14 cellular contexts compared by ENCODE assay signal in the genomic region with DNA sequence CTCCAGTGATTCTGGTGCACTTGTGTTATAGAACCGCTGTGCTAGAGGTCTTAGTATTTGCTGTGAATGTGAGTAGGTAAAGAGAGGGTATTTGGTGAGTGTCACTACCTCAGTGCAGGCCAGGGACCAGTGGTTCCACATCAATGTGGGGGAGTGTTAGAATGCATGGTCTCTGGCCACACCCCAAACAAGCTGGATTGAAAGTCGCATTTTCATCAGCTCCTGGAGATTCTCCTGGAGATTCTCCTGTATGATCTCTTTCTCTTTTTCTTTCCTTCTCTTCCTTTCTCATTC. TPM values are rescaled to one million over a fixed set of nuclear protein-coding genes. Genes with fewer than 3 reads are reported as not detected.
DNase-seq lines count a peak whose midpoint lies in the region; ATAC-seq, FAIRE-seq and TF ChIP-seq lines count a peak whose summit lies in the region.
"Had no signal": no experiment of that assay in that cellular context is flagged by ENCODE, and none has a peak within 500 bp of the region (broad histone marks: within the 10 kb centered on the region; RNA-seq: fewer than 3 reads in every experiment).

No MANE protein-coding gene starts in this region.

- no peaks in the 10 kb centered on the region for H4K20me1 ChIP-seq in Loucy (ENCODE audit: insufficient read depth, low read length, poor library complexity, severe bottlenecking)
- H4K20me1 ChIP-seq in HepG2 (ENCODE audit: insufficient read depth, low read length): no peaks in the 10 kb centered on the region

- H3K9ac ChIP-seq in Loucy (ENCODE audit: low read depth, low read length, poor library complexity, severe bottlenecking) (no peak overlapping the region), HepG2 (ENCODE audit: insufficient read depth, low read depth, low read length) (no peak overlapping the region)

- H3K4me1 ChIP-seq in Loucy (ENCODE audit: insufficient read depth, low read length, poor library complexity, severe bottlenecking) (peaks cover 4% of the 10 kb centered on the region), HepG2 (ENCODE audit: insufficient read depth, low read length) (peaks cover 45% of the 10 kb centered on the region)

- H3K27me3 Mint-ChIP-seq in activated T-helper 1 cell treated with anti-CD3 and anti-CD28 coated beads, Interleukin-12 subunit alpha, Interleukin-12 subunit beta, Interleukin-2, Interleukin-4 antibody, amounts not matched to agents 30 ng/mL and 10 ng/mL and 1 ng/mL, durations not matched to agents 14 hours and 24 hours and 36 hours (ENCODE audit: insufficient read depth): peaks cover 12% of the 10 kb centered on the region

- H3K79me2 ChIP-seq in Loucy (ENCODE audit: insufficient read depth, low read length) (no peaks in the 10 kb centered on the region), HepG2 (ENCODE audit: insufficient read depth, low read length) (no peaks in the 10 kb centered on the region)

- POLR2A ChIA-PET in HepG2 (lab: Yijun Ruan, JAX): interaction anchor here (0.6 to 3.8 kb wide), 6 partner anchors 11 to 111 kb away, joined by 4 to 19 read pairs (median 14); a partner anchor contains a TSS

- no peaks in the 10 kb centered on the region for H3K36me3 Mint-ChIP-seq in activated T-helper 1 cell treated with anti-CD3 and anti-CD28 coated beads, Interleukin-12 subunit alpha, Interleukin-12 subunit beta, Interleukin-2, Interleukin-4 antibody, amounts not matched to agents 30 ng/mL and 10 ng/mL and 1 ng/mL, durations not matched to agents 14 hours and 24 hours and 36 hours (ENCODE audit: low read depth)

- DNase-seq in HepG2 (ENCODE audit: low spot score) (no peak), frontal cortex (ENCODE audit: low spot score in 2 of 2) (no peak), Kasumi-1 (lab: John Stamatoyannopoulos, UW) (no peak)
- no peak for DNase-seq in activated T-helper 1 cell treated with anti-CD3 and anti-CD28 coated beads, Interleukin-12 subunit alpha, Interleukin-12 subunit beta, Interleukin-2, Interleukin-4 antibody, amounts not matched to agents 30 ng/mL and 10 ng/mL and 1 ng/mL, durations not matched to agents 14 hours and 24 hours and 36 hours (ENCODE audit: low spot score)
- DNase-seq: NCI-H446 treated with DMSO at 0.1 percent for 48 hours; NK-92 treated with Interleukin-12 subunit alpha and Interleukin-12 subunit beta, amount 100 ng/mL, for 24 hours; Right ventricle myocardium superior had no signal

- H3K27ac ChIP-seq in HepG2 (ENCODE audit: extremely low read length, insufficient read depth, low read length): no peak overlapping the region
- H3K27ac ChIP-seq: C4-2B had no signal

- H2AFZ ChIP-seq in Loucy (ENCODE audit: low read length) (peak overlapping the region; percentile 16; the same call in 1 of the 2 replicates), HepG2 (ENCODE audit: low read length) (no peak overlapping the region)
- H2AFZ ChIP-seq: GM23338 had no signal

- TF ChIP-seq POLR2A in HepG2 (IDR thresholded peaks at IDR 0.05; ENCODE audit: insufficient read depth in 1 of 2, low read depth in 2 of 2, low read length in 2 of 2): no peak

- in situ Hi-C loops in HepG2 (cut with HindIII; ENCODE audit: extremely low pct_ligation_motif_present, low pct_unique_long_range_greater_than_20kb): loop anchor here (5.0 to 10.0 kb wide), 2 partner anchors 100 to 522 kb away; no protein-coding TSS in a partner anchor

- peaks cover 9% of the 10 kb centered on the region for H3K4me1 Mint-ChIP-seq in activated T-helper 1 cell treated with anti-CD3 and anti-CD28 coated beads, Interleukin-12 subunit alpha, Interleukin-12 subunit beta, Interleukin-2, Interleukin-4 antibody, amounts not matched to agents 30 ng/mL and 10 ng/mL and 1 ng/mL, durations not matched to agents 14 hours and 24 hours and 36 hours (ENCODE audit: low read depth)
- H3K4me1 Mint-ChIP-seq: GM23338 had no signal

- no peak overlapping the region for H3K4me2 ChIP-seq in Loucy (ENCODE audit: low read depth, low read length, poor library complexity, severe bottlenecking)
- H3K4me2 ChIP-seq in HepG2 (ENCODE audit: low read depth, low read length): no peak overlapping the region
- H3K4me2 ChIP-seq: GM23338 had no signal

- no peak for TF ChIP-seq CTCF in Loucy (conservative IDR thresholded peaks at IDR 0.05; ENCODE audit: low read length)
- TF ChIP-seq CTCF in HepG2 (CRISPR knock-in tag; IDR thresholded peaks at IDR 0.05): no peak

- H3K36me3 ChIP-seq in Loucy (ENCODE audit: insufficient read depth, low read length): no peaks in the 10 kb centered on the region
- no peaks in the 10 kb centered on the region for H3K36me3 ChIP-seq in HepG2 (replicated peaks in 1 of 2; ENCODE audit: control insufficient read depth in 1 of 2, insufficient read depth in 2 of 2, low read length in 2 of 2)

- H3K27me3 ChIP-seq in Loucy (ENCODE audit: insufficient read depth, low read length, poor library complexity, severe bottlenecking) (no peaks in the 10 kb centered on the region), HepG2 (ENCODE audit: control insufficient read depth in 1 of 2, insufficient read depth in 2 of 2, low read length in 2 of 2) (no peaks in the 10 kb centered on the region)

- TF ChIP-seq EP300 in HepG2 (IDR thresholded peaks at IDR 0.05; ENCODE audit: low read depth in 2 of 2, low read length in 2 of 2) (no peak), HepG2 (CRISPR knock-in tag; IDR thresholded peaks at IDR 0.05; ENCODE audit: borderline replicate concordance) (no peak)

- CTCF ChIA-PET in HepG2 (lab: Yijun Ruan, JAX; ENCODE audit: low intra/inter-chr PET ratio, low total read pairs): interaction anchor here (1.0 to 7.4 kb wide), 5 partner anchors 10 to 112 kb away, joined by 3 to 358 read pairs (median 3); a partner anchor contains a TSS

- peak; percentile 13 for ATAC-seq in GM18511 (IDR thresholded peaks at IDR 0.05; ENCODE audit: unreplicated experiment)
- ATAC-seq in GM19035 (IDR thresholded peaks at IDR 0.05; ENCODE audit: unreplicated experiment): peak; percentile 21
- peak; percentile 53 for ATAC-seq in HepG2

- H3K9me2 ChIP-seq in Loucy (replicated peaks; ENCODE audit: low read depth, low read length): no peaks in the 10 kb centered on the region

- H3K4me3 ChIP-seq in Loucy (ENCODE audit: low read length, poor library complexity, severe bottlenecking): no peak overlapping the region
- no peak overlapping the region for H3K4me3 ChIP-seq in HepG2 (replicated peaks in 1 of 3; ENCODE audit: insufficient read depth in 1 of 3, low read depth in 2 of 3, low read length in 3 of 3)
- H3K4me3 ChIP-seq: GM23338 had no signal

- no peaks in the 10 kb centered on the region for H3K9me3 Mint-ChIP-seq in activated T-helper 1 cell treated with anti-CD3 and anti-CD28 coated beads, Interleukin-12 subunit alpha, Interleukin-12 subunit beta, Interleukin-2, Interleukin-4 antibody, amounts not matched to agents 30 ng/mL and 10 ng/mL and 1 ng/mL, durations not matched to agents 14 hours and 24 hours and 36 hours
- H3K9me3 Mint-ChIP-seq: GM23338 had no signal

- TF ChIP-seq RAD21 in HepG2 (CRISPR knock-in tag; IDR thresholded peaks at IDR 0.05): no peak

- no peaks in the 10 kb centered on the region for H3F3A ChIP-seq in Loucy (ENCODE audit: low read depth)

- no peak for FAIRE-seq in HepG2 (lab: Jason Lieb, UNC)
- no peak for FAIRE-seq in frontal cortex (lab: Jason Lieb, UNC)
- FAIRE-seq: D721Med had no signal

- intact Hi-C loops in HepG2 (cut with micrococcal nuclease; ENCODE audit: unreplicated experiment): loop anchor here (5.0 kb wide), 1 partner anchor 550 kb away; no protein-coding TSS in a partner anchor
- intact Hi-C loops in activated T-helper 1 cell treated with anti-CD3 and anti-CD28 coated beads, Interleukin-12 subunit alpha, Interleukin-12 subunit beta, Interleukin-2, Interleukin-4 antibody, amounts not matched to agents 30 ng/mL and 10 ng/mL and 1 ng/mL, durations not matched to agents 14 hours and 24 hours and 36 hours (cut with micrococcal nuclease): no loop called here

- BruUV-seq in HepG2 (replicated peaks; lab: Mats Ljungman, UMichigan): no TSS peak

- H3K4me3 Mint-ChIP-seq in activated T-helper 1 cell treated with anti-CD3 and anti-CD28 coated beads, Interleukin-12 subunit alpha, Interleukin-12 subunit beta, Interleukin-2, Interleukin-4 antibody, amounts not matched to agents 30 ng/mL and 10 ng/mL and 1 ng/mL, durations not matched to agents 14 hours and 24 hours and 36 hours: no peak overlapping the region
- H3K4me3 Mint-ChIP-seq: GM23338 had no signal

- no peaks in the 10 kb centered on the region for H3K9me3 ChIP-seq in Loucy (ENCODE audit: insufficient read depth, low read depth, low read length)
- no peaks in the 10 kb centered on the region for H3K9me3 ChIP-seq in HepG2 (ENCODE audit: low read length)

- H3K27ac Mint-ChIP-seq in activated T-helper 1 cell treated with anti-CD3 and anti-CD28 coated beads, Interleukin-12 subunit alpha, Interleukin-12 subunit beta, Interleukin-2, Interleukin-4 antibody, amounts not matched to agents 30 ng/mL and 10 ng/mL and 1 ng/mL, durations not matched to agents 14 hours and 24 hours and 36 hours: no peak overlapping the region
- H3K27ac Mint-ChIP-seq: GM23338 had no signal

- 95% methylated on average over 2 of the region's 2 CpGs for WGBS in HepG2 (ENCODE audit: low lambda C conversion rate)

RNA-seq across cellular contexts. Expression of a gene that starts 26.8 kb away (rescaled TPM):
- total RNA-seq in HepG2 (2016; rRNA removed; fragmentation: Illumina TruSeq; extraction: Trizol): 0.67 and 0.91 TPM in 2 replicates
- 0.09 and 0.10 TPM in 2 replicates for total RNA-seq in HepG2 (2016; cell fraction: cytosol; rRNA removed; fragmentation: Illumina TruSeq; extraction: Trizol; ENCODE audit: low read depth)
- total RNA-seq in HepG2 (2016; cell fraction: insoluble cytoplasmic fraction; rRNA removed; fragmentation: Illumina TruSeq; extraction: Trizol): 0.43 and 1.0 TPM in 2 replicates
- 0.17 and 0.28 TPM in 2 replicates for total RNA-seq in HepG2 (2016; cell fraction: membrane; rRNA removed; fragmentation: Illumina TruSeq; extraction: Trizol)
- 0.53 and 0.62 TPM in 2 replicates for total RNA-seq in HepG2 (2016; cell fraction: nucleus; rRNA removed; fragmentation: Illumina TruSeq; extraction: Trizol)
- polyA plus RNA-seq in HepG2 (2011; rRNA removed): 0.55 and 0.95 TPM in 2 replicates
- polyA plus RNA-seq in HepG2 (2011; cell fraction: cytosol; rRNA removed): 0.58 and 0.74 TPM in 2 replicates
- 1.00 and 1.0 TPM in 2 replicates for polyA plus RNA-seq in HepG2 (2011; cell fraction: nucleus; rRNA removed)
- polyA plus RNA-seq in HepG2 (2012): 0.56 and 1.8 TPM in 2 replicates
- polyA plus RNA-seq in HepG2 (2016; cell fraction: cytosol; fragmentation: Illumina TruSeq; extraction: Trizol; ENCODE audit: low read depth): 0.08 TPM in 1 of 2 replicates, not detected in the other
- 0.65 and 0.69 TPM in 2 replicates for polyA plus RNA-seq in HepG2 (2016; cell fraction: insoluble cytoplasmic fraction; fragmentation: Illumina TruSeq; extraction: Trizol; ENCODE audit: low read depth)
- polyA plus RNA-seq in HepG2 (2016; cell fraction: membrane; fragmentation: Illumina TruSeq; extraction: Trizol; ENCODE audit: low read depth): 0.12 TPM in 1 of 2 replicates, not detected in the other
- 0.41 and 0.48 TPM in 2 replicates for polyA plus RNA-seq in HepG2 (2016; cell fraction: nucleus; fragmentation: Illumina TruSeq; extraction: Trizol; ENCODE audit: insufficient read depth, low read depth)
- 0.22 TPM in 1 of 2 replicates, not detected in the other for polyA minus RNA-seq in HepG2 (2011; rRNA and poly(A)+ RNA removed; ENCODE audit: low replicate concordance)
- 0.59 and 0.62 TPM in 2 replicates for polyA minus RNA-seq in HepG2 (2011; cell fraction: cytosol; rRNA and poly(A)+ RNA removed)
- polyA minus RNA-seq in HepG2 (2011; cell fraction: nucleus; rRNA and poly(A)+ RNA removed): 2.2 and 2.4 TPM in 2 replicates
- total RNA-seq in activated T-helper 1 cell treated with anti-CD3 and anti-CD28 coated beads, Interleukin-12 subunit alpha, Interleukin-12 subunit beta, Interleukin-2, Interleukin-4 antibody, amounts not matched to agents 30 ng/mL and 10 ng/mL and 1 ng/mL, durations not matched to agents 14 hours and 24 hours and 36 hours: not detected in 2 replicates
- total RNA-seq in frontal cortex: 2.4 TPM
- total RNA-seq: Right ventricle myocardium superior had no signal
- polyA plus RNA-seq: IMR-90 had no signal
